Comparison of ENCODE assay signal across 25 cellular contexts in the genomic region with DNA sequence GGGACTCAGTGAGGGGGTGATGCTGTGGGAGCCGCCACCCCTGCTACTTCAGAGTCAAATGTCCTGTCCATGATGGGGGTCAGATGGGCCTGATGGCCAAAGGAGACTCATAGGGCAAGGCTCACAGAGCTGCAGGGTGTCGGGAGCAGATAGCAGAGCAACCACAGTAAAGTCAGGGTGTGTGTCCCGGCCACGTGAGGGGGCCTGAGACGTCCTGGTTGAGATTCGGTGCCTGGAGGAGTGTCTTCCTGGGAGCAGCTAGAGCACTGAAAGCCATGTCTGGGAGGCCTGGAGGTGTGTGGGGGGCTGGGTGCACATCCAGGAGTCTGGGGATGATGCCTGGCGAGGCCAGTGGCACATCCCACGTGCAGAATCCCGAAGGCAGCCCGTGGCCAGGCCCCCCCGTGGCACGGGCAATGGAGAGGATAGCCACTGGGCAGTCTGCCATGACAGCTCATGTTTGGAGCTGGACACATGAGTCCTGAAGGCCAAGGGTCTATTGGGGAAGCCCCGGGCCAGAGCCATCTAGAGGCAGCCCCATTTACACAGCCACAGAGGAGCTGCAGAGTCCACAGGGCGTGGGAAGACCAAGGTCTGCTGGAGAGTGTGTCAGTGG.
DNase-seq lines count a peak whose midpoint lies in the region; ATAC-seq, FAIRE-seq and TF ChIP-seq lines count a peak whose summit lies in the region.
"Had no signal": no experiment of that assay in that cellular context is flagged by ENCODE, and none has a peak within 500 bp of the region (broad histone marks: within the 10 kb centered on the region; RNA-seq: fewer than 3 reads in every experiment).

No MANE protein-coding gene starts in this region.

- TF ChIP-seq EP300 in A549 (IDR thresholded peaks at IDR 0.05) = no peak

- no peak for TF ChIP-seq POLR2A in A549 (IDR thresholded peaks at IDR 0.05; ENCODE audit: low read length)

- peak in 1 of 2 experiments; percentile 15; a peak in 2 of 6 replicates for ATAC-seq in A549

- no peak overlapping the region for H3K27ac Mint-ChIP-seq in H9
- H3K27ac Mint-ChIP-seq: CD4-positive, CD25-positive, alpha-beta regulatory T cell; HFFc6; IgD-negative memory B cell had no signal

- H3K56ac ChIP-seq in H9 (ENCODE audit: insufficient read length, low read depth, low read length) = no peak overlapping the region

- H2BK12ac ChIP-seq in neuronal stem cell (ENCODE audit: low read length) = no peak overlapping the region
- H2BK12ac ChIP-seq in H9 (ENCODE audit: insufficient read length, low read depth, low read length) = no peak overlapping the region

- H3K23me2 ChIP-seq in H9 (ENCODE audit: insufficient read length, low read depth, low read length, poor library complexity, severe bottlenecking) = no peaks in the 10 kb centered on the region

- H3K4me2 ChIP-seq in A549 = peak overlapping the region; percentile 44
- H3K4me2 ChIP-seq in neuronal stem cell (ENCODE audit: insufficient read depth, low read length, poor library complexity, severe bottlenecking) = no peak overlapping the region
- H3K4me2 ChIP-seq in H9 (ENCODE audit: insufficient read depth, insufficient read length, low read length) = no peak overlapping the region
- H3K4me2 ChIP-seq: BLaER1 had no signal

- WGBS in A549 (ENCODE audit: missing lambda C conversion rate) = 79% methylated on average over 13 of the region's 14 CpGs
- WGBS in neuronal stem cell (ENCODE audit: extremely low coverage in 2 of 2, insufficient read length in 2 of 2, insufficient replicate concordance in 1 of 2), 2 donors = no CpG with 5 or more reads among the region's 14 CpGs
- WGBS in H9 (ENCODE audit: extremely low coverage, insufficient read length, low lambda C conversion rate) = no CpG with 5 or more reads among the region's 14 CpGs

- no peak overlapping the region for H3K4me3 Mint-ChIP-seq in H9
- H3K4me3 Mint-ChIP-seq: CD4-positive, CD25-positive, alpha-beta regulatory T cell; HFFc6; IgD-negative memory B cell had no signal

- no peak overlapping the region for H4K8ac ChIP-seq in neuronal stem cell (ENCODE audit: low read depth, low read length)
- no peak overlapping the region for H4K8ac ChIP-seq in H9 (replicated peaks; ENCODE audit: insufficient read length, low read depth, low read length)

- no peak overlapping the region for H3T11ph ChIP-seq in H9 (ENCODE audit: low read length)

- H3K36me3 Mint-ChIP-seq in H9 (ENCODE audit: insufficient read depth in 1 of 3, low read depth in 3 of 3) = peaks cover 4 to 10% (median 10%) of the 10 kb centered on the region in 3 experiments; a peak in 6 of 7 replicates
- H3K36me3 Mint-ChIP-seq: CD4-positive, CD25-positive, alpha-beta regulatory T cell had no signal

- H4K5ac ChIP-seq in H9 (ENCODE audit: insufficient read length, low read depth, low read length) = no peak overlapping the region

- H3K9me3 Mint-ChIP-seq in H9 = peaks cover 29 to 32% of the 10 kb centered on the region in 2 experiments

- no peak overlapping the region for H3K9ac ChIP-seq in neuronal stem cell (ENCODE audit: low read depth, low read length, poor library complexity)
- H3K9ac ChIP-seq in stomach smooth muscle (ENCODE audit: low read length in 2 of 2) = no peak overlapping the region
- no peak overlapping the region for H3K9ac ChIP-seq in H9 (ENCODE audit: extremely low read depth, insufficient read length, low read length)
- H3K9ac ChIP-seq: BLaER1 had no signal

- peaks cover 28% of the 10 kb centered on the region for H3K27me3 Mint-ChIP-seq in H9 (ENCODE audit: low read depth)
- H3K27me3 Mint-ChIP-seq: CD4-positive, CD25-positive, alpha-beta regulatory T cell had no signal

- H3K27ac ChIP-seq in A549 (peak overlapping the region; percentile 24 to 85), neuronal stem cell (replicated peaks; ENCODE audit: low read length) (no peak overlapping the region), stomach smooth muscle (ENCODE audit: low read length) (peak overlapping the region; percentile 60), H9 (ENCODE audit: insufficient read length, low read depth, low read length) (no peak overlapping the region)
- H3K27ac ChIP-seq: BLaER1 had no signal

- H3K79me2 ChIP-seq in H9 (ENCODE audit: insufficient read depth, low read length) = no peaks in the 10 kb centered on the region

- H2BK120ac ChIP-seq in neuronal stem cell (ENCODE audit: low read depth, low read length) (no peak overlapping the region), H9 (ENCODE audit: low read depth, low read length, poor library complexity, severe bottlenecking) (no peak overlapping the region)

- H2BK5ac ChIP-seq in neuronal stem cell (ENCODE audit: low read length) (no peak overlapping the region), H9 (ENCODE audit: insufficient read length, low read length) (no peak overlapping the region)

- H3K9me3 ChIP-seq in A549 (peaks cover 11% of the 10 kb centered on the region; the same call in 2 of the 3 replicates), neuronal stem cell (replicated peaks in 1 of 2; ENCODE audit: control insufficient read depth in 2 of 2, insufficient read depth in 1 of 2, low read depth in 1 of 2, low read length in 2 of 2) (peaks cover 3 to 7% of the 10 kb centered on the region in 2 donors), stomach smooth muscle (ENCODE audit: control insufficient read depth in 2 of 2, low read length in 2 of 2) (no peaks in the 10 kb centered on the region), H9 (ENCODE audit: control insufficient read depth, low read depth, low read length) (peaks cover 8% of the 10 kb centered on the region)

- H3K4me1 Mint-ChIP-seq in H9 = peaks cover 4 to 7% of the 10 kb centered on the region in 2 experiments
- H3K4me1 Mint-ChIP-seq: CD4-positive, CD25-positive, alpha-beta regulatory T cell; IgD-negative memory B cell had no signal

- H3K18ac ChIP-seq in neuronal stem cell (ENCODE audit: low read length) (no peak overlapping the region), H9 (ENCODE audit: insufficient read length, low read depth, low read length) (no peak overlapping the region)

- H3K79me1 ChIP-seq in neuronal stem cell (ENCODE audit: low read depth, low read length) (no peaks in the 10 kb centered on the region), H9 (ENCODE audit: insufficient read depth, low read depth, low read length, poor library complexity, severe bottlenecking) (no peaks in the 10 kb centered on the region)

- H4K91ac ChIP-seq in neuronal stem cell (ENCODE audit: low read depth, low read length, poor library complexity) (no peak overlapping the region), H9 (ENCODE audit: insufficient read length, low read depth, low read length) (no peak overlapping the region)

- no peaks in the 10 kb centered on the region for H3K36me3 ChIP-seq in neuronal stem cell (replicated peaks in 1 of 2; ENCODE audit: control insufficient read depth in 2 of 2, insufficient read depth in 2 of 2, low read length in 2 of 2)
- no peaks in the 10 kb centered on the region for H3K36me3 ChIP-seq in stomach smooth muscle (ENCODE audit: control insufficient read depth in 2 of 2, insufficient read depth in 2 of 2, low read length in 2 of 2)
- H3K36me3 ChIP-seq: BLaER1 had no signal

- H3K23ac ChIP-seq in neuronal stem cell (ENCODE audit: low read depth, low read length, poor library complexity) (peak overlapping the region; percentile 40), H9 (ENCODE audit: insufficient read length, low read depth, low read length) (no peak overlapping the region)

- POLR2A ChIA-PET in A549 (lab: Yijun Ruan, JAX) = no interaction called here

- H2AFZ ChIP-seq in neuronal stem cell (ENCODE audit: low read length) (no peak overlapping the region), H9 (ENCODE audit: low read length) (no peak overlapping the region)

- no peak for DNase-seq in A549 (ENCODE audit: low read depth in 1 of 2, low spot score in 1 of 2)
- peak; percentile 4 for DNase-seq in OCI-M1 (lab: John Stamatoyannopoulos, UW)
- DNase-seq in neuronal stem cell (ENCODE audit: low spot score) = no peak
- no peak for DNase-seq in GM19240 (ENCODE audit: insufficient read length, low spot score)
- DNase-seq in H9 = no peak
- no peak for DNase-seq in NCI-H1417 treated with DMSO at 0.1 percent for 48 hours (lab: John Stamatoyannopoulos, UW)
- DNase-seq: CD4-positive, CD25-positive, alpha-beta regulatory T cell; DMS153; DND-41; HFFc6; MV-4-11; NCI-H1105; NCI-H146; NCI-H1930; NCI-H2107; NCI-H524 treated with DMSO at 0.1 percent for 48 hours; NCI-H82; NK-92 treated with Interleukin-12 subunit alpha and Interleukin-12 subunit beta, amount 100 ng/mL, for 24 hours; RPMI8226 had no signal

- H3K4me3 ChIP-seq in A549 = no peak overlapping the region
- H3K4me3 ChIP-seq in neuronal stem cell (ENCODE audit: low read length in 2 of 2) = no peak overlapping the region
- H3K4me3 ChIP-seq in stomach smooth muscle (ENCODE audit: low read length in 2 of 2) = no peak overlapping the region
- H3K4me3 ChIP-seq: BLaER1 had no signal

- no peak overlapping the region for H2BK20ac ChIP-seq in H9 (ENCODE audit: low read depth, low read length, poor library complexity, severe bottlenecking)

- H3K4me1 ChIP-seq in A549 (peaks cover 23% of the 10 kb centered on the region), neuronal stem cell (ENCODE audit: control insufficient read depth in 2 of 2, insufficient read depth in 1 of 2, low read depth in 1 of 2, low read length in 2 of 2) (peaks cover 2% of the 10 kb centered on the region in 2 donors), stomach smooth muscle (ENCODE audit: control insufficient read depth, insufficient read depth, low read length) (peaks cover 9% of the 10 kb centered on the region), H9 (ENCODE audit: insufficient read depth, low read length) (no peaks in the 10 kb centered on the region)

- H3K4ac ChIP-seq in neuronal stem cell (ENCODE audit: low read length) (no peak overlapping the region), H9 (ENCODE audit: low read depth, low read length) (no peak overlapping the region)

- TF ChIP-seq CTCF in A549 (IDR thresholded peaks at IDR 0.05) (no peak), H9 (conservative IDR thresholded peaks at IDR 0.05) (no peak)

- CTCF ChIA-PET in A549 (lab: Yijun Ruan, JAX) = no interaction called here

- FAIRE-seq in A549 (lab: Jason Lieb, UNC) = no peak
- FAIRE-seq: GM12892, GM19239, H54 had no signal

- no peak overlapping the region for H3K14ac ChIP-seq in neuronal stem cell (ENCODE audit: low read length)
- no peak overlapping the region for H3K14ac ChIP-seq in H9 (ENCODE audit: insufficient read depth, low read length)

- H3K27me3 ChIP-seq in neuronal stem cell (ENCODE audit: control insufficient read depth in 3 of 3, insufficient read depth in 3 of 3, low read depth in 1 of 3, low read length in 3 of 3) (peaks cover 0 to 3% (median 0%) of the 10 kb centered on the region in 3 experiments), stomach smooth muscle (ENCODE audit: control insufficient read depth in 1 of 2, insufficient read depth in 2 of 2, low read length in 2 of 2) (peaks cover 0 to 7% of the 10 kb centered on the region in 2 donors), H9 (ENCODE audit: insufficient read depth, low read length) (no peaks in the 10 kb centered on the region)
- H3K27me3 ChIP-seq: BLaER1 had no signal

- H4K20me1 ChIP-seq in H9 (ENCODE audit: control insufficient read depth, insufficient read depth, insufficient read length) = no peaks in the 10 kb centered on the region
- H4K20me1 ChIP-seq: BLaER1 had no signal

- no peak overlapping the region for H2AK5ac ChIP-seq in neuronal stem cell (ENCODE audit: low read depth, low read length)
- no peak overlapping the region for H2AK5ac ChIP-seq in H9 (ENCODE audit: insufficient read length, low read length)

- no peak for TF ChIP-seq RAD21 in A549 (conservative IDR thresholded peaks at IDR 0.05 in 1 of 2, IDR thresholded peaks at IDR 0.05 in 1 of 2)

- H2BK15ac ChIP-seq in neuronal stem cell (ENCODE audit: low read length) = no peak overlapping the region
- no peak overlapping the region for H2BK15ac ChIP-seq in H9 (ENCODE audit: low read depth, low read length)

Comparison
In these comparisons a context has a peak if more than half of its experiments do, and no peak if none do; other contexts are left out.
1. H3K27ac ChIP-seq: peak in A549 (2 of 2) and stomach smooth muscle (single experiment); none in neuronal stem cell (single experiment) and H9 (single experiment).